ENCODE assay signal across 29 cellular contexts in genomic region chr16:54429029-54429428, GRCh38.
"Had no signal": no experiment of that assay in that cellular context is flagged by ENCODE, and none has a peak within 500 bp of the region (broad histone marks: within the 10 kb centered on the region; RNA-seq: fewer than 3 reads in every experiment).

No MANE protein-coding gene starts in this region.

- H3K9me3 ChIP-seq: neutrophil, testis, thyroid gland, upper lobe of left lung, vagina had no signal

- H3K4me3 ChIP-seq: left ventricle myocardium inferior, lung, neural progenitor cell, sigmoid colon, testis, thyroid gland, transverse colon, upper lobe of left lung, vagina had no signal

- H3K36me3 ChIP-seq: left ventricle myocardium inferior, neural progenitor cell, neutrophil, sigmoid colon, thyroid gland, transverse colon, upper lobe of left lung, vagina had no signal

- H2AFZ ChIP-seq: neural progenitor cell had no signal

- H3K4me2 ChIP-seq: neural progenitor cell had no signal

- H3K9ac ChIP-seq: neural progenitor cell had no signal

- DNase-seq: hypothalamus; immature natural killer cell; kidney; left colon; left ventricle myocardium inferior; mesendoderm; naive B cell; natural killer cell; nephron progenitor cell; occipital lobe; retina; right cardiac atrium; sigmoid colon; small intestine; stimulated activated CD4-positive, alpha-beta T cell treated with anti-CD3 and anti-CD28 coated beads, Interleukin-1b, Interleukin-23, amount 100 ng/mL, for 48 hours; stimulated activated CD4-positive, alpha-beta T cell treated with anti-CD3 and anti-CD28 coated beads, Interleukin-2, amount 100 ng/mL, for 48 hours; stimulated activated CD4-positive, alpha-beta T cell treated with anti-CD3 and anti-CD28 coated beads, Interleukin-4, amount 100 ng/mL, for 4 hours; stimulated activated CD8-positive, alpha-beta memory T cell treated with anti-CD3 and anti-CD28 coated beads, Interleukin-4, amount 100 ng/mL, for 48 hours; stimulated activated naive CD4-positive, alpha-beta T cell treated with Interleukin-2 at 50 U/mL for 16 hours; stimulated activated naive CD8-positive, alpha-beta T cell treated with anti-CD3 and anti-CD28 coated beads, Interleukin-15, amount 100 ng/mL, for 72 hours; testis; thyroid gland; transverse colon; upper lobe of left lung had no signal

- H3K27me3 ChIP-seq: testis, thyroid gland, upper lobe of left lung, vagina had no signal

- ATAC-seq: left colon; natural killer cell; right cardiac atrium; stimulated activated memory B cell treated with anti-CD40 and anti-IgM and Interleukin-4, amounts not matched to agents 10 μg/mL and 1 μg/mL and 100 μg/mL, for 72 hours; stimulated activated naive CD8-positive, alpha-beta T cell treated with anti-CD3 and anti-CD28 coated beads, Interleukin-15, amount 100 ng/mL, for 72 hours had no signal

- H3K4me1 ChIP-seq: left ventricle myocardium inferior, sigmoid colon, testis, transverse colon had no signal

- H3K27ac ChIP-seq: left ventricle myocardium inferior, neural progenitor cell, neutrophil, sigmoid colon, testis, thyroid gland, transverse colon, vagina had no signal
